Comparison of ENCODE assay signal across 28 cellular contexts in the genomic region with DNA sequence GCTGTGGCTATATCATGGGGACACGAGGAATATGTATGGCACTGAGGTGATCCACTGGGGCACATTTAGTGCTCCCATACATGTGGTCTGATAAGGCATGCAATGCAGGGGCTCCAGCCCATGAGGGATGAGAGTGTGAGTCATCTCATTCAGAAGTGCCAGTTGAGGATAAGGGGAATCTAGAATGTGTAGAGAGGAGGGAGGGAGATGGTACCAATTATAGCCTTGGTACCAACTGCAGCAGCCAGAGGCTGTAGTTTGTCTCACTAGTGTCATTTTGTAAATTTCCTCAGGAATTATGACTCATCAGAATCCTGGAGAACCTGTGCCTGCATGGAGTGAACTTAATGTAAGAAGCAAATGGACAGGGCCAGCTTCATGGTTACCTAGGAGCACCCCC. TPM values are rescaled to one million over a fixed set of nuclear protein-coding genes. Genes with fewer than 3 reads are reported as not detected.
A peak's percentile ranks its signal among the peaks of the same experiment; 100 is the strongest.
DNase-seq lines count a peak whose midpoint lies in the region; ATAC-seq and TF ChIP-seq lines count a peak whose summit lies in the region.
"Had no signal": no experiment of that assay in that cellular context is flagged by ENCODE, and none has a peak within 500 bp of the region (broad histone marks: within the 10 kb centered on the region; RNA-seq: fewer than 3 reads in every experiment).

No MANE protein-coding gene starts in this region.

- H3K9me2 ChIP-seq in GM23248 (ENCODE audit: insufficient read depth) = no peaks in the 10 kb centered on the region

- H3K79me2 ChIP-seq in GM23248 (ENCODE audit: insufficient read depth) = no peaks in the 10 kb centered on the region

- peaks cover 9% of the 10 kb centered on the region for H3K9me3 Mint-ChIP-seq in MCF 10A (ENCODE audit: unreplicated experiment)

- H3K9ac ChIP-seq in GM23248 = no peak overlapping the region
- H3K9ac ChIP-seq: BLaER1 had no signal

- peaks cover 13% of the 10 kb centered on the region for H3F3A ChIP-seq in GM23248 (ENCODE audit: insufficient read depth)

- H4K20me1 ChIP-seq in GM23248 (ENCODE audit: insufficient read depth) = no peaks in the 10 kb centered on the region
- H4K20me1 ChIP-seq: BLaER1 had no signal

- no peak overlapping the region for H3K27ac ChIP-seq in GM23248
- peak overlapping the region; percentile 13 for H3K27ac ChIP-seq in angular gyrus (ENCODE audit: low read depth, low read length)
- H3K27ac ChIP-seq in foreskin keratinocyte = no peak overlapping the region
- H3K27ac ChIP-seq: BLaER1, ovary, transverse colon had no signal

- no peaks in the 10 kb centered on the region for H3K9me3 ChIP-seq in GM23248 (ENCODE audit: low read depth)
- H3K9me3 ChIP-seq: ovary, transverse colon had no signal

- peak; percentile 18 for ATAC-seq in foreskin keratinocyte
- ATAC-seq: naive thymus-derived CD4-positive, alpha-beta T cell; right cardiac atrium had no signal

- peaks cover 9% of the 10 kb centered on the region for H3K36me3 Mint-ChIP-seq in MCF 10A (ENCODE audit: insufficient read depth, unreplicated experiment)
- H3K36me3 Mint-ChIP-seq: memory B cell had no signal

- H2AFZ ChIP-seq in GM23248 = no peak overlapping the region

- in situ Hi-C loops in GM23248 (cut with MboI) = no loop called here

- H3K36me3 ChIP-seq in GM23248 (ENCODE audit: low read depth) = no peaks in the 10 kb centered on the region
- H3K36me3 ChIP-seq: BLaER1, ovary, transverse colon had no signal

- DNase-seq in GM23248 (peak; percentile 52), foreskin keratinocyte (no peak), superior temporal gyrus (ENCODE audit: extremely low spot score) (peak; percentile 71), COR-L47 (lab: John Stamatoyannopoulos, UW) (no peak), activated T-cell treated with anti-CD3 and anti-CD28 coated beads for 4 hours (no peak), GM10248 (ENCODE audit: extremely low spot score) (no peak), MCF 10A (ENCODE audit: unreplicated experiment) (no peak)
- DNase-seq: activated CD4-positive, alpha-beta T cell treated with anti-CD3 and anti-CD28 coated beads for 48 hours; Calu3; effector memory CD4-positive, alpha-beta T cell; GDM1; head of caudate nucleus; naive thymus-derived CD4-positive, alpha-beta T cell; NCI-H1105; NCI-H510A treated with DMSO at 0.1 percent for 48 hours; ovary; right cardiac atrium; stimulated activated CD4-positive, alpha-beta T cell treated with anti-CD3 and anti-CD28 coated beads, Interleukin-12 subunit alpha, Interleukin-12 subunit beta, amount 100 ng/mL, for 4 hours; stimulated activated CD4-positive, alpha-beta T cell treated with anti-CD3 and anti-CD28 coated beads, Interleukin-4, amount 100 ng/mL, for 4 hours; T-helper 2 cell; transverse colon had no signal

- POLR2A ChIA-PET in GM10248 (lab: Yijun Ruan, JAX) = no interaction called here
- POLR2A ChIA-PET in MCF 10A (lab: Yijun Ruan, JAX) = interaction anchor here (0.6 to 0.7 kb wide), 2 partner anchors 117 to 174 kb away, joined by 3 read pairs; no protein-coding TSS in a partner anchor

- no peaks in the 10 kb centered on the region for H3K27me3 Mint-ChIP-seq in MCF 10A (ENCODE audit: insufficient read depth, unreplicated experiment)
- H3K27me3 Mint-ChIP-seq: activated naive CD8-positive, alpha-beta T cell; memory B cell; stimulated activated naive CD8-positive, alpha-beta T cell treated with anti-CD3 and anti-CD28 coated beads, Interleukin-15, Interleukin-2, amounts not matched to agents 100 ng/mL and 50 ng/mL, for 24 hours had no signal

- WGBS in GM23248 (ENCODE audit: low coverage in 1 of 2, low lambda C conversion rate in 2 of 2, missing lambda C conversion rate in 2 of 2), 2 experiments = 93 to 94% methylated on average over 1 of the region's 1 CpG

- TF ChIP-seq CTCF in foreskin keratinocyte (conservative IDR thresholded peaks at IDR 0.05) (no peak), GM10248 (IDR thresholded peaks at IDR 0.05; ENCODE audit: control extremely low read depth, extremely low read depth, low read depth, missing control alignments) (no peak), MCF 10A (IDR thresholded peaks at IDR 0.05; ENCODE audit: unreplicated experiment) (no peak)

- H3K4me2 ChIP-seq in GM23248 (ENCODE audit: unreplicated experiment) = no peak overlapping the region
- H3K4me2 ChIP-seq: BLaER1 had no signal

- CTCF ChIA-PET in GM10248 (lab: Yijun Ruan, JAX) (no interaction called here), MCF 10A (lab: Yijun Ruan, JAX) (interaction anchor here (0.6 to 1.1 kb wide), 3 partner anchors 15 to 120 kb away, joined by 3 to 5 read pairs (median 3); no protein-coding TSS in a partner anchor)

- H3K4me3 ChIP-seq in GM23248 = no peak overlapping the region
- H3K4me3 ChIP-seq: BLaER1, ovary, transverse colon had no signal

- peaks cover 38% of the 10 kb centered on the region for H3K4me1 Mint-ChIP-seq in MCF 10A (ENCODE audit: insufficient read depth, unreplicated experiment)
- H3K4me1 Mint-ChIP-seq: memory B cell had no signal

- H3K27me3 ChIP-seq in GM23248 (replicated peaks; ENCODE audit: insufficient read depth) = no peaks in the 10 kb centered on the region
- no peaks in the 10 kb centered on the region for H3K27me3 ChIP-seq in foreskin keratinocyte
- H3K27me3 ChIP-seq: BLaER1, ovary, transverse colon had no signal

- no peak overlapping the region for H3K4me3 Mint-ChIP-seq in MCF 10A (ENCODE audit: unreplicated experiment)
- H3K4me3 Mint-ChIP-seq: activated naive CD8-positive, alpha-beta T cell; memory B cell; naive thymus-derived CD4-positive, alpha-beta T cell; stimulated activated naive CD8-positive, alpha-beta T cell treated with anti-CD3 and anti-CD28 coated beads, Interleukin-15, Interleukin-2, amounts not matched to agents 100 ng/mL and 50 ng/mL, for 24 hours had no signal

- H3K4me1 ChIP-seq in GM23248 (ENCODE audit: insufficient read depth) = peaks cover 38% of the 10 kb centered on the region
- H3K4me1 ChIP-seq in foreskin keratinocyte = peaks cover 13% of the 10 kb centered on the region
- H3K4me1 ChIP-seq: BLaER1 had no signal

- no peak overlapping the region for H3K27ac Mint-ChIP-seq in MCF 10A (ENCODE audit: low read depth, unreplicated experiment)
- H3K27ac Mint-ChIP-seq: activated naive CD8-positive, alpha-beta T cell; activated T-helper 2 cell treated with anti-CD3 and anti-CD28 coated beads, Interferon-gamma antibody, Interleukin-2, Interleukin-4, amounts not matched to agents 10 μg/mL and 5 μg/mL and 100 μg/mL, durations not matched to agents 14 hours and 24 hours and 36 hours; memory B cell; stimulated activated naive CD8-positive, alpha-beta T cell treated with anti-CD3 and anti-CD28 coated beads, Interleukin-15, Interleukin-2, amounts not matched to agents 100 ng/mL and 50 ng/mL, for 24 hours had no signal

- intact Hi-C loops in MCF 10A (cut with micrococcal nuclease) = no loop called here

- no TSS peak for BruUV-seq in MCF 10A (replicated peaks; lab: Mats Ljungman, UMichigan)

RNA-seq across cellular contexts. Expression of gene LAMB4, which starts 46.2 kb away (rescaled TPM):
- not detected in 2 replicates for total RNA-seq in GM23248 (2014; rRNA removed; shearing (Covaris generic))
- polyA plus RNA-seq in GM23248 (2016; fragmentation: Nextera tagmentation; extraction: Ambion mirVana) (0.08 and 0.16 TPM in 2 replicates), foreskin keratinocyte (0.02 and 0.04 TPM in 2 replicates)
- total RNA-seq in foreskin keratinocyte (0.07 and 0.14 TPM in 2 replicates), MCF 10A (2022) (0.35 TPM in 1 of 2 replicates, not detected in the other)
- total RNA-seq: activated T-helper 2 cell treated with anti-CD3 and anti-CD28 coated beads, Interferon-gamma antibody, Interleukin-2, Interleukin-4, amounts not matched to agents 10 μg/mL and 5 μg/mL and 100 μg/mL, durations not matched to agents 14 hours and 24 hours and 36 hours; Calu3; chondrocyte; ovary; transverse colon had no signal
- polyA plus RNA-seq: naive thymus-derived CD4-positive, alpha-beta T cell had no signal

Comparison
In these comparisons a context has a peak if more than half of its experiments do, and no peak if none do; other contexts are left out.
1. DNase-seq: peak in GM23248 (single experiment) and superior temporal gyrus (single experiment); none in foreskin keratinocyte (0 of 2), COR-L47 (single experiment), activated T-cell treated with anti-CD3 and anti-CD28 coated beads for 4 hours (single experiment), GM10248 (single experiment) and MCF 10A (single experiment).